ENCODE assay signal across 8 cellular contexts in genomic region chr6:18503588-18504231, GRCh38.
DNase-seq lines count a peak whose midpoint lies in the region; FAIRE-seq and TF ChIP-seq lines count a peak whose summit lies in the region.

No MANE protein-coding gene starts in this region.

- POLR2A ChIA-PET in RWPE1 (lab: Yijun Ruan, JAX; ENCODE audit: low non-redundant PET), result no interaction called here

- no peaks in the 10 kb centered on the region for H3F3A ChIP-seq in MM.1S (ENCODE audit: insufficient read depth, low read length)
- H3F3A ChIP-seq in smooth muscle cell (ENCODE audit: low read depth), result peaks cover 5% of the 10 kb centered on the region

- no peaks in the 10 kb centered on the region for H3K79me2 ChIP-seq in MM.1S (ENCODE audit: low read length)
- no peaks in the 10 kb centered on the region for H3K79me2 ChIP-seq in smooth muscle cell (ENCODE audit: low read depth)

- TF ChIP-seq CTCF in MM.1S (IDR thresholded peaks at IDR 0.05; ENCODE audit: low read length), result peak; percentile 90
- TF ChIP-seq CTCF in RWPE1 (conservative IDR thresholded peaks at IDR 0.05; ENCODE audit: low read depth), result peak; percentile 94
- peak; percentile 91 for TF ChIP-seq CTCF in bronchial epithelial cell (IDR thresholded peaks at IDR 0.05; ENCODE audit: insufficient read depth, low read length, severe bottlenecking)
- TF ChIP-seq CTCF in smooth muscle cell (IDR thresholded peaks at IDR 0.05; ENCODE audit: borderline replicate concordance, insufficient read depth, poor library complexity, severe bottlenecking), result peak; percentile 82

- WGBS in smooth muscle cell (ENCODE audit: low lambda C conversion rate), result 44% methylated on average over 11 of the region's 11 CpGs

- in situ Hi-C loops in HAP-1 (cut with MboI; ENCODE audit: low sequenced_read_pairs), result no loop called here

- FAIRE-seq in A204.1 (lab: Jason Lieb, UNC), result peak; percentile 19
- FAIRE-seq in bronchial epithelial cell (lab: Jason Lieb, UNC), result no peak

- H2AFZ ChIP-seq in MM.1S (ENCODE audit: low read length) (no peak overlapping the region), smooth muscle cell (ENCODE audit: low read depth) (peak overlapping the region; percentile 88)

- H3K9me3 ChIP-seq in HAP-1 (no peaks in the 10 kb centered on the region), MM.1S (replicated peaks; ENCODE audit: insufficient read depth, low read length) (no peaks in the 10 kb centered on the region), smooth muscle cell (replicated peaks; ENCODE audit: low read depth) (no peaks in the 10 kb centered on the region)

- H3K27me3 ChIP-seq in HAP-1 (ENCODE audit: low read depth) (no peaks in the 10 kb centered on the region), MM.1S (replicated peaks; ENCODE audit: insufficient read depth, low read length) (no peaks in the 10 kb centered on the region), bronchial epithelial cell (ENCODE audit: control insufficient read depth, insufficient read depth, low read length) (no peaks in the 10 kb centered on the region), smooth muscle cell (ENCODE audit: low read depth) (no peaks in the 10 kb centered on the region)

- no peak overlapping the region for H3K4me3 ChIP-seq in HAP-1
- H3K4me3 ChIP-seq in MM.1S (ENCODE audit: low read length), result no peak overlapping the region
- peak overlapping the region; percentile 22 for H3K4me3 ChIP-seq in bronchial epithelial cell (ENCODE audit: low read depth, low read length)
- H3K4me3 ChIP-seq in smooth muscle cell, result peak overlapping the region; percentile 41

- no peak overlapping the region for H3K4me2 ChIP-seq in MM.1S (ENCODE audit: low read depth, low read length)
- peak overlapping the region; percentile 83 for H3K4me2 ChIP-seq in smooth muscle cell

- H3K4me1 ChIP-seq in HAP-1, result no peaks in the 10 kb centered on the region
- H3K4me1 ChIP-seq in MM.1S (ENCODE audit: low read length), result no peaks in the 10 kb centered on the region
- peaks cover 8% of the 10 kb centered on the region for H3K4me1 ChIP-seq in smooth muscle cell (ENCODE audit: low read depth)

- DNase-seq in GM04504 (ENCODE audit: low read depth) (peak; percentile 59), HAP-1 (ENCODE audit: low spot score in 2 of 2) (peak; percentile 70 to 73), MM.1S (peak; percentile 45), RWPE1 (ENCODE audit: low spot score) (peak; percentile 57), bronchial epithelial cell (ENCODE audit: low read depth) (peak; percentile 79), islet precursor cell (peak; percentile 74), smooth muscle cell (lab: John Stamatoyannopoulos, UW; ENCODE audit: unreplicated experiment) (no peak)

- H3K9ac ChIP-seq in MM.1S (ENCODE audit: low read length) (no peak overlapping the region), smooth muscle cell (ENCODE audit: low read depth) (no peak overlapping the region)

- H3K27ac ChIP-seq in MM.1S (ENCODE audit: low read length) (no peak overlapping the region), RWPE1 (no peak overlapping the region), smooth muscle cell (ENCODE audit: low read depth) (no peak overlapping the region)

- H3K9me2 ChIP-seq in MM.1S (replicated peaks; ENCODE audit: insufficient read depth, low read length), result no peaks in the 10 kb centered on the region

- CTCF ChIA-PET in RWPE1 (lab: Yijun Ruan, JAX), result interaction anchor here (0.6 to 3.1 kb wide), 9 partner anchors 9 to 181 kb away, joined by 3 to 22 read pairs (median 3); no protein-coding TSS in a partner anchor

- H4K20me1 ChIP-seq in MM.1S (ENCODE audit: insufficient read depth, low read length) (no peaks in the 10 kb centered on the region), smooth muscle cell (ENCODE audit: low read depth) (no peaks in the 10 kb centered on the region)

- H3K36me3 ChIP-seq in HAP-1 (replicated peaks), result no peaks in the 10 kb centered on the region
- H3K36me3 ChIP-seq in MM.1S (replicated peaks; ENCODE audit: insufficient read depth, low read length), result no peaks in the 10 kb centered on the region
- no peaks in the 10 kb centered on the region for H3K36me3 ChIP-seq in bronchial epithelial cell (ENCODE audit: control insufficient read depth, insufficient read depth, low read length)
- no peaks in the 10 kb centered on the region for H3K36me3 ChIP-seq in smooth muscle cell (ENCODE audit: low read depth)

Comparison
In these comparisons a context has a peak if more than half of its experiments do, and no peak if none do; other contexts are left out.
1. H3K4me3 ChIP-seq: peak in bronchial epithelial cell (single experiment) and smooth muscle cell (single experiment); none in HAP-1 (single experiment) and MM.1S (single experiment).
2. Peak in every context shown above with its lines, with median percentiles within 50 percentile points of each other: CTCF ChIP-seq.